8 cellular contexts compared by ENCODE assay signal in genomic region chr5:20972419-20972925, GRCh38.
DNase-seq lines count a peak whose midpoint lies in the region; ATAC-seq and TF ChIP-seq lines count a peak whose summit lies in the region.

No MANE protein-coding gene starts in this region.

- POLR2A ChIA-PET in Caco-2 (lab: Charles Lee), result no interaction called here

- H3K27me3 ChIP-seq in Caco-2 (replicated peaks; ENCODE audit: control insufficient read depth, insufficient read depth, low read length), result no peaks in the 10 kb centered on the region
- no peaks in the 10 kb centered on the region for H3K27me3 ChIP-seq in thoracic aorta (replicated peaks; ENCODE audit: insufficient read depth)

- H3K4me1 ChIP-seq in Caco-2 (no peaks in the 10 kb centered on the region), thoracic aorta (ENCODE audit: control insufficient read depth in 1 of 2, low read depth in 2 of 2) (no peaks in the 10 kb centered on the region)

- no peaks in the 10 kb centered on the region for H3K9me3 ChIP-seq in Caco-2
- no peaks in the 10 kb centered on the region for H3K9me3 ChIP-seq in thoracic aorta

- no peaks in the 10 kb centered on the region for H3K9me3 Mint-ChIP-seq in Caco-2 (ENCODE audit: unreplicated experiment)

- peak; percentile 25 to 51 for TF ChIP-seq CTCF in Caco-2 (IDR thresholded peaks at IDR 0.05; ENCODE audit: insufficient read depth in 1 of 2, low read depth in 1 of 2, low read length in 1 of 2, severe bottlenecking in 1 of 2, unreplicated experiment in 1 of 2)
- peak; percentile 37 for TF ChIP-seq CTCF in astrocyte of the cerebellum (IDR thresholded peaks at IDR 0.05; ENCODE audit: low read depth, low read length, missing control alignments)
- no peak for TF ChIP-seq CTCF in thoracic aorta (IDR thresholded peaks at IDR 0.05)
- no peak for TF ChIP-seq CTCF in GM10266 (IDR thresholded peaks at IDR 0.05; ENCODE audit: control insufficient read depth, insufficient read depth, low read depth, missing control alignments)

- no peak overlapping the region for H3K27ac ChIP-seq in thoracic aorta

- DNase-seq in Caco-2, result peak; percentile 30 to 32
- DNase-seq in NCI-H146 (lab: John Stamatoyannopoulos, UW), result peak; percentile 88
- no peak for DNase-seq in astrocyte of the cerebellum (ENCODE audit: low read depth)
- peak; percentile 24 for DNase-seq in iris pigment epithelial cell (ENCODE audit: low read depth)
- no peak for DNase-seq in thoracic aorta (ENCODE audit: low spot score)
- DNase-seq in GDM1 (lab: John Stamatoyannopoulos, UW), result no peak
- DNase-seq in GM10266 (ENCODE audit: extremely low spot score), result no peak

- intact Hi-C loops in Caco-2 (cut with micrococcal nuclease; ENCODE audit: unreplicated experiment), result loop anchor here (1.0 kb wide), 1 partner anchor 419 kb away; no protein-coding TSS in a partner anchor

- in situ Hi-C loops in astrocyte of the cerebellum (cut with HindIII; ENCODE audit: low sequenced_read_pairs), result no loop called here

- H3K36me3 Mint-ChIP-seq in Caco-2 (ENCODE audit: insufficient read depth, unreplicated experiment), result no peaks in the 10 kb centered on the region

- ATAC-seq in GM21737 (IDR thresholded peaks at IDR 0.05; ENCODE audit: unreplicated experiment), result peak; percentile 78
- ATAC-seq in thoracic aorta (ENCODE audit: insufficient number of reproducible peaks, low FRiP score, low read depth), result peak; percentile 35

- peak overlapping the region; percentile 62 for H3K4me3 Mint-ChIP-seq in Caco-2 (ENCODE audit: unreplicated experiment)

- CTCF ChIA-PET in Caco-2 (lab: Charles Lee), result interaction anchor here (1.1 kb wide), 1 partner anchor 421 kb away, joined by 5 read pairs; no protein-coding TSS in a partner anchor

- no peaks in the 10 kb centered on the region for H3K36me3 ChIP-seq in Caco-2 (ENCODE audit: control insufficient read depth, insufficient read depth, low read length)
- no peaks in the 10 kb centered on the region for H3K36me3 ChIP-seq in thoracic aorta

- no peaks in the 10 kb centered on the region for H3K27me3 Mint-ChIP-seq in Caco-2 (ENCODE audit: insufficient read depth, unreplicated experiment)

- H3K27ac Mint-ChIP-seq in Caco-2 (ENCODE audit: unreplicated experiment), result no peak overlapping the region

- BruUV-seq in Caco-2 (replicated peaks; lab: Mats Ljungman, UMichigan), result no TSS peak

- no peaks in the 10 kb centered on the region for H3K4me1 Mint-ChIP-seq in Caco-2 (ENCODE audit: low read depth, unreplicated experiment)

- peak overlapping the region; percentile 8; the same call in 1 of the 2 replicates for H3K4me3 ChIP-seq in Caco-2 (ENCODE audit: low read depth, low read length)
- H3K4me3 ChIP-seq in astrocyte of the cerebellum (ENCODE audit: low read depth, low read length), result no peak overlapping the region
- H3K4me3 ChIP-seq in thoracic aorta, result peak overlapping the region; percentile 53

Comparison
In these comparisons a context has a peak if more than half of its experiments do, and no peak if none do; other contexts are left out.
1. DNase-seq: peak in Caco-2 (2 of 2), NCI-H146 (single experiment) and iris pigment epithelial cell (single experiment); none in astrocyte of the cerebellum (single experiment), thoracic aorta (single experiment), GDM1 (single experiment) and GM10266 (single experiment).
2. CTCF ChIP-seq: peak in Caco-2 (2 of 2) and astrocyte of the cerebellum (single experiment); none in thoracic aorta (single experiment) and GM10266 (single experiment).